ENCODE assay signal across 22 cellular contexts in genomic region chr1:53503433-53503925, GRCh38. TPM values are rescaled to one million over a fixed set of nuclear protein-coding genes. Genes with fewer than 3 reads are reported as not detected.
"Had no signal": no experiment of that assay in that cellular context is flagged by ENCODE, and none has a peak within 500 bp of the region (broad histone marks: within the 10 kb centered on the region; RNA-seq: fewer than 3 reads in every experiment).

No MANE protein-coding gene starts in this region.

- H3K9me3 Mint-ChIP-seq: activated naive CD4-positive, alpha-beta T cell treated with anti-CD3 and anti-CD28 coated beads, Interleukin-2, amount 10 ng/mL, durations not matched to agents 7 days and 5 days; central memory CD8-positive, alpha-beta T cell; mesothelial cell of epicardium had no signal

- H3K4me1 Mint-ChIP-seq: activated naive CD4-positive, alpha-beta T cell treated with anti-CD3 and anti-CD28 coated beads, Interleukin-2, amount 10 ng/mL, durations not matched to agents 7 days and 5 days had no signal

- H3K9me3 ChIP-seq: body of pancreas, heart right ventricle, right atrium auricular region, suprapubic skin had no signal

- H3K27me3 ChIP-seq: body of pancreas, right atrium auricular region had no signal

- DNase-seq: activated CD4-positive, alpha-beta T cell treated with anti-CD3 and anti-CD28 coated beads for 1 hour; activated CD4-positive, alpha-beta T cell treated with anti-CD3 and anti-CD28 coated beads, Interleukin-2, amount 50 U/mL, for 4 hours; activated naive CD4-positive, alpha-beta T cell treated with anti-CD3 and anti-CD28 coated beads, Interleukin-2, amount 10 ng/mL, durations not matched to agents 7 days and 5 days; activated T-cell treated with anti-CD3 and anti-CD28 coated beads for 4 hours; body of pancreas; effector memory CD4-positive, alpha-beta T cell; left colon; stimulated activated CD4-positive, alpha-beta T cell treated with anti-CD3 and anti-CD28 coated beads, Interleukin-15, amount 100 ng/mL, for 24 hours; stimulated activated CD4-positive, alpha-beta T cell treated with anti-CD3 and anti-CD28 coated beads, Interleukin-4, amount 100 ng/mL, for 24 hours; stimulated activated CD8-positive, alpha-beta memory T cell treated with anti-CD3 and anti-CD28 coated beads, Interleukin-4, amount 100 ng/mL, for 48 hours; stimulated activated naive CD8-positive, alpha-beta T cell treated with anti-CD3 and anti-CD28 coated beads, Interleukin-15, Interleukin-2, amounts not matched to agents 100 U/mL and 50 U/mL, for 24 hours; T-helper 1 cell; trophoblast cell had no signal

- H3K27me3 Mint-ChIP-seq: central memory CD8-positive, alpha-beta T cell had no signal

- H3K36me3 ChIP-seq: heart right ventricle, right atrium auricular region, suprapubic skin had no signal

- H3K36me3 Mint-ChIP-seq: activated naive CD4-positive, alpha-beta T cell treated with anti-CD3 and anti-CD28 coated beads, Interleukin-2, amount 10 ng/mL, durations not matched to agents 7 days and 5 days; mesothelial cell of epicardium had no signal

- H3K4me1 ChIP-seq: body of pancreas, heart right ventricle, suprapubic skin had no signal

- H3K27ac ChIP-seq: body of pancreas, heart right ventricle, right atrium auricular region, suprapubic skin had no signal

- H3K27ac Mint-ChIP-seq: activated naive CD4-positive, alpha-beta T cell treated with anti-CD3 and anti-CD28 coated beads, Interleukin-2, amount 10 ng/mL, durations not matched to agents 7 days and 5 days; mesothelial cell of epicardium had no signal

- H3K4me3 Mint-ChIP-seq: activated naive CD4-positive, alpha-beta T cell treated with anti-CD3 and anti-CD28 coated beads, Interleukin-2, amount 10 ng/mL, durations not matched to agents 7 days and 5 days; central memory CD8-positive, alpha-beta T cell; mesothelial cell of epicardium had no signal

- H3K4me3 ChIP-seq: body of pancreas, heart right ventricle, lung, right atrium auricular region, suprapubic skin had no signal

- ATAC-seq: body of pancreas; heart right ventricle; left colon; stimulated activated naive CD8-positive, alpha-beta T cell treated with anti-CD3 and anti-CD28 coated beads, Interleukin-15, Interleukin-2, amounts not matched to agents 100 U/mL and 50 U/mL, for 24 hours had no signal

RNA-seq across cellular contexts. Expression of gene DMRTB1, which starts 44.3 kb away (rescaled TPM):
- total RNA-seq: body of pancreas, frontal cortex, heart right ventricle, left colon, lung, mesothelial cell of epicardium, right atrium auricular region, SK-MEL-5, skeletal muscle tissue, suprapubic skin had no signal
- polyA plus RNA-seq: heart right ventricle, lung had no signal
